11 cellular contexts compared by ENCODE assay signal in the genomic region with DNA sequence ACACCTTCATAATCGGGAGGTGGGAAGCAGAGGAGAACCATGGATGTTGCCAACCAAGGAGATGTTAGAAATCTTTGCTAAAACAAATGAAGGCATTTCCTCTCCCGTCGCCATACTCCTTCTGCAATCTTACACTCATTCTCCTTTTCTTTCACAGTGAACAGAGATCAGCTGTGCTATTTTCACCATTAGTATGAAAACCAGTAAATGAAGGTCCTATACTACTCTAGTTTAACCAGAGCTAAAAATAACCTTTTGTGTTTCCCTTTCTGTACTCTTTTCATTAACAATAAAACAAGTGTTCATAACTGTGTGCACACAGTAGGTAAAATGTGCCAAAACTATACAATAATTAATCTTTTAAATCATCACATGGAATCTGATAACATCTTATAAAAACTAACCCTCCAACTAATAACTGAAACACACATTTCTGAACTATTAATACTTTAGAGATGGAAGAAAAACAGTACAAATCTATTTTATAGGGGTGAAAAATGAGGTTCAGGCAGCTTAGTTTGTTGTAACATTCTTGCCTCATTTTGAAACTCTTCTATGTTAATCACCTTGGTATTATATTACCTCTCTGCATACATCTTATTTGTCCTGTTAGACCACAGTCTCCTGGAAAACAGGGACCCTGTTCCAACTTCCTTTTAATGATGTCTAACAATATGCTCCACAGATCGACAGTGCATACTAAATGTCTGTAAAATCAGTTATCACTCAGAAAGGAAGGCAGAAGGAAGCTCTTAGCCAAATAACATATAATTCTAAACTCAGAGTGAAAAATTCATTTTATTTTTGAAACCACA.
DNase-seq lines count a peak whose midpoint lies in the region; ATAC-seq and TF ChIP-seq lines count a peak whose summit lies in the region.
"Had no signal": no experiment of that assay in that cellular context is flagged by ENCODE, and none has a peak within 500 bp of the region (broad histone marks: within the 10 kb centered on the region; RNA-seq: fewer than 3 reads in every experiment).

No MANE protein-coding gene starts in this region.

- H3K4me1 ChIP-seq in KMS-11 (ENCODE audit: low read depth, poor library complexity, severe bottlenecking) (peaks cover 64% of the 10 kb centered on the region), thymus (ENCODE audit: control insufficient read depth, insufficient read depth, low read length) (peaks cover 35% of the 10 kb centered on the region)

- DNase-seq in activated naive CD4-positive, alpha-beta T cell treated with anti-CD3 and anti-CD28 coated beads, Interleukin-2, amount 50 U/mL, for 72 hours (ENCODE audit: low spot score in 2 of 2), result no peak
- no peak for DNase-seq in activated naive CD4-positive, alpha-beta T cell (lab: John Stamatoyannopoulos, UW)
- DNase-seq in epithelial cell of prostate (ENCODE audit: low read depth, low spot score) (no peak), NCI-H187 treated with DMSO at 0.1 percent for 48 hours (lab: John Stamatoyannopoulos, UW) (no peak), RKO (ENCODE audit: low spot score) (no peak), GM10266 (ENCODE audit: extremely low spot score) (no peak)
- DNase-seq: activated naive CD4-positive, alpha-beta T cell treated with anti-CD3 and anti-CD28 coated beads, Interleukin-2, amount 50 U/mL, for 16 hours; MG63 had no signal

- peaks cover 9% of the 10 kb centered on the region; the same call in 1 of the 2 replicates for H3K79me2 ChIP-seq in KMS-11 (ENCODE audit: insufficient read depth, low read depth)

- H3K4me3 ChIP-seq in KMS-11 (IDR thresholded peaks at IDR 0.05; ENCODE audit: insufficient read depth, low read depth, low read length) (no peak overlapping the region), thymus (ENCODE audit: low read length) (no peak overlapping the region)
- H3K4me3 ChIP-seq: MG63, neural progenitor cell had no signal

- peak overlapping the region; percentile 95 for H3K4me2 ChIP-seq in KMS-11
- H3K4me2 ChIP-seq: neural progenitor cell had no signal

- no peaks in the 10 kb centered on the region for H3K9me3 ChIP-seq in thymus (ENCODE audit: control insufficient read depth)
- H3K9me3 ChIP-seq: MG63 had no signal

- H3K9ac ChIP-seq in KMS-11, result peak overlapping the region; percentile 29; the same call in 1 of the 2 replicates
- H3K9ac ChIP-seq: neural progenitor cell had no signal

- H3K36me3 ChIP-seq in KMS-11 (ENCODE audit: insufficient read depth), result no peaks in the 10 kb centered on the region
- H3K36me3 ChIP-seq in thymus (ENCODE audit: control insufficient read depth, insufficient read depth), result no peaks in the 10 kb centered on the region
- H3K36me3 ChIP-seq: MG63, neural progenitor cell had no signal

- 57% methylated on average over 4 of the region's 4 CpGs for WGBS in thymus

- H3K27me3 ChIP-seq in KMS-11 (ENCODE audit: insufficient read depth, low read depth) (no peaks in the 10 kb centered on the region), thymus (ENCODE audit: control insufficient read depth, insufficient read depth) (no peaks in the 10 kb centered on the region)
- H3K27me3 ChIP-seq: MG63, neural progenitor cell had no signal

- H3K27ac ChIP-seq in KMS-11, result peak overlapping the region; percentile 74
- peak overlapping the region; percentile 16 for H3K27ac ChIP-seq in epithelial cell of prostate
- peak overlapping the region; percentile 42 for H3K27ac ChIP-seq in thymus (ENCODE audit: low read depth)
- H3K27ac ChIP-seq: neural progenitor cell had no signal

- H4K20me1 ChIP-seq in KMS-11 (ENCODE audit: insufficient read depth), result no peaks in the 10 kb centered on the region

- H3K36me3 Mint-ChIP-seq in activated naive CD4-positive, alpha-beta T cell treated with anti-CD3 and anti-CD28 coated beads, Interleukin-2, amount 50 U/mL, for 72 hours, result no peaks in the 10 kb centered on the region
- H3K36me3 Mint-ChIP-seq: neural progenitor cell had no signal

- no peaks in the 10 kb centered on the region for H3K9me3 Mint-ChIP-seq in activated naive CD4-positive, alpha-beta T cell treated with anti-CD3 and anti-CD28 coated beads, Interleukin-2, amount 50 U/mL, for 72 hours
- H3K9me3 Mint-ChIP-seq: neural progenitor cell had no signal

- peak overlapping the region; percentile 47 to 83 for H3K27ac Mint-ChIP-seq in activated naive CD4-positive, alpha-beta T cell treated with anti-CD3 and anti-CD28 coated beads, Interleukin-2, amount 50 U/mL, for 72 hours
- H3K27ac Mint-ChIP-seq: neural progenitor cell had no signal

- peak; percentile 12 to 32 for ATAC-seq in activated naive CD4-positive, alpha-beta T cell treated with anti-CD3 and anti-CD28 coated beads, Interleukin-2, amount 50 U/mL, for 72 hours

- no peak overlapping the region for H2AFZ ChIP-seq in KMS-11 (ENCODE audit: low read depth)
- H2AFZ ChIP-seq: neural progenitor cell had no signal

- TF ChIP-seq CTCF in KMS-11 (conservative IDR thresholded peaks at IDR 0.05; ENCODE audit: low read depth, low read length) (no peak), GM10266 (IDR thresholded peaks at IDR 0.05; ENCODE audit: control insufficient read depth, insufficient read depth, low read depth, missing control alignments) (no peak)

Comparison
In these comparisons a context has a peak if more than half of its experiments do, and no peak if none do; other contexts are left out.
1. H3K27ac ChIP-seq: peak in every context shown above with its lines; median percentile 74 in KMS-11; 42 in thymus; 16 in epithelial cell of prostate.